Comparison of ENCODE assay signal across 19 cellular contexts in the genomic region with DNA sequence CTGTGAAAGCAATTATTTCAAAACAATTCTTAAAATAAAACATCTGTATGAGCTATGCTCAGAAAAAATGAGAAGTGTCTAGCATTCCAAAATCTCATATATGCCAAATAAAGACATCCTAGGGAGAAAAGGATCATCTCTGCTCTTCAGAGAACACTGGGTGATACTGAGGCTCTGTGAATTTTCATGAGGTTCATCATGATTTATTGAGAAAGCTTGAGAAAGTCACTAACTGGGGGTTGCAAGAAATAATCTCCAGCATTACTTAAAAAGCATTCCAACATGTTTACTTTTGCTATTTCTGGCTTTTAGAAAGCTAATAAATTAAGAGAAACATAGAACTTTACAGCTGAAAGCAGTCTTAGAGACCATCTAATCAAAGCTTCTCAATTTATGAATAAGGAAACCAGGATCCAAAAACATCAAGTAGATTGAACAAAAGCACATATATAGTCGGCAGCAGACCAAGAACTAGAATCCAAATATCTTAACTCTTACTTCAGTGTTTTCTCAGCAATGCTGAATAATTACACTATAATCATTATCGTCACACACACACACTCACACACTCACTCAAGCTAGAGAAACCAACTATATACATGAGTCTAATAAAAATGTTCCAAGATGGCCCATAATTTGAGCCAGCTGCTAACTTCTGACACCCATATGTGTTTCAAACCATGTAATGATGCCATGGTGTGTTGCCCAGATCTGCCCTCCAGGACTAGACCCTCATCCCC.
DNase-seq lines count a peak whose midpoint lies in the region; ATAC-seq and TF ChIP-seq lines count a peak whose summit lies in the region.
"Had no signal": no experiment of that assay in that cellular context is flagged by ENCODE, and none has a peak within 500 bp of the region (broad histone marks: within the 10 kb centered on the region; RNA-seq: fewer than 3 reads in every experiment).

No MANE protein-coding gene starts in this region.

- H3K27me3 ChIP-seq in GM23248 (replicated peaks; ENCODE audit: insufficient read depth) (no peaks in the 10 kb centered on the region), stomach (no peaks in the 10 kb centered on the region)
- H3K27me3 ChIP-seq: testis had no signal

- CTCF ChIA-PET in Calu3 (lab: Charles Lee): no interaction called here

- peaks cover 12% of the 10 kb centered on the region for H3K4me1 ChIP-seq in GM23248 (ENCODE audit: insufficient read depth)
- H3K4me1 ChIP-seq in stomach: peaks cover 0 to 17% (median 0%) of the 10 kb centered on the region in 4 donors
- H3K4me1 ChIP-seq: testis had no signal

- H3K27me3 Mint-ChIP-seq in Calu3 (ENCODE audit: unreplicated experiment): no peaks in the 10 kb centered on the region
- H3K27me3 Mint-ChIP-seq: stimulated activated naive B cell treated with anti-CD40 and anti-IgM and Interleukin-4, amounts not matched to agents 10 μg/mL and 1 μg/mL and 100 μg/mL, for 72 hours had no signal

- no peak for TF ChIP-seq EP300 in stomach (IDR thresholded peaks at IDR 0.05)

- H3K79me2 ChIP-seq in GM23248 (ENCODE audit: insufficient read depth): no peaks in the 10 kb centered on the region

- H3K9ac ChIP-seq in GM23248: no peak overlapping the region

- H3K36me3 ChIP-seq in GM23248 (ENCODE audit: low read depth) (no peaks in the 10 kb centered on the region), stomach (no peaks in the 10 kb centered on the region)

- H3K27ac ChIP-seq in GM23248 (no peak overlapping the region), stomach (peak overlapping the region in 3 of 5 donors; percentile 35 to 53 (median 47))
- H3K27ac ChIP-seq: testis had no signal

- H3F3A ChIP-seq in GM23248 (ENCODE audit: insufficient read depth): no peaks in the 10 kb centered on the region

- H3K27ac Mint-ChIP-seq in Calu3 (ENCODE audit: unreplicated experiment): no peak overlapping the region
- H3K27ac Mint-ChIP-seq: stimulated activated naive B cell treated with anti-CD40 and anti-IgM and Interleukin-4, amounts not matched to agents 10 μg/mL and 1 μg/mL and 100 μg/mL, for 72 hours; T-helper 2 cell treated with Interferon-gamma antibody and Interleukin-4, amounts not matched to agents 5 μg/mL and 100 μg/mL, for 36 hours had no signal

- no peaks in the 10 kb centered on the region for H3K9me2 ChIP-seq in GM23248 (ENCODE audit: insufficient read depth)

- H3K9me3 Mint-ChIP-seq in Calu3 (ENCODE audit: low read depth, unreplicated experiment): no peaks in the 10 kb centered on the region

- H3K4me3 Mint-ChIP-seq in Calu3 (ENCODE audit: low read depth, unreplicated experiment): no peak overlapping the region
- H3K4me3 Mint-ChIP-seq: stimulated activated naive B cell treated with anti-CD40 and anti-IgM and Interleukin-4, amounts not matched to agents 10 μg/mL and 1 μg/mL and 100 μg/mL, for 72 hours; T-helper 2 cell treated with Interferon-gamma antibody and Interleukin-4, amounts not matched to agents 5 μg/mL and 100 μg/mL, for 36 hours had no signal

- H4K20me1 ChIP-seq in GM23248 (ENCODE audit: insufficient read depth): no peaks in the 10 kb centered on the region

- 0 out of 2 replicates have a peak overlapping the region, but pooled peaks have one; percentile 13 for H2AFZ ChIP-seq in GM23248

- H3K36me3 Mint-ChIP-seq in Calu3 (ENCODE audit: insufficient read depth, unreplicated experiment): no peaks in the 10 kb centered on the region
- H3K36me3 Mint-ChIP-seq: stimulated activated naive B cell treated with anti-CD40 and anti-IgM and Interleukin-4, amounts not matched to agents 10 μg/mL and 1 μg/mL and 100 μg/mL, for 72 hours had no signal

- in situ Hi-C loops in GM23248 (cut with MboI): no loop called here

- no TSS peak for BruUV-seq in Calu3 (replicated peaks; lab: Mats Ljungman, UMichigan)

- DNase-seq in GM23248 (peak; percentile 20), fibroblast of peridontal ligament (ENCODE audit: extremely low read depth) (peak; percentile 63), stomach (no peak), Calu3 (no peak), amygdala (lab: John Stamatoyannopoulos, UW) (no peak), MV-4-11 (lab: John Stamatoyannopoulos, UW) (no peak), erythroblast (lab: John Stamatoyannopoulos, UW) (no peak)
- DNase-seq: activated CD4-positive, alpha-beta T cell treated with anti-CD3 and anti-CD28 coated beads, Interleukin-2, amount 50 U/mL, for 4 hours; activated effector memory CD4-positive, alpha-beta T cell treated with Interleukin-2 at 50 U/mL for 16 hours; DMS79 treated with DMSO at 0.1 percent for 48 hours; H7; NCI-H1417; NCI-H2107; stimulated activated CD4-positive, alpha-beta T cell treated with anti-CD3 and anti-CD28 coated beads, Interleukin-2, amount 100 ng/mL, for 24 hours; stimulated activated naive B cell treated with anti-CD40 and anti-IgM and Interleukin-4, amounts not matched to agents 10 μg/mL and 1 μg/mL and 100 μg/mL, for 72 hours; testis had no signal

- WGBS in GM23248 (ENCODE audit: low coverage in 1 of 2, low lambda C conversion rate in 2 of 2, missing lambda C conversion rate in 2 of 2), 2 experiments: 20 to 30% methylated on average over 2 of the region's 2 CpGs
- 67 to 80% (median 77%) methylated on average over 2 of the region's 2 CpGs for WGBS in stomach, 5 donors

- TF ChIP-seq POLR2A in stomach (IDR thresholded peaks at IDR 0.05) (no peak), erythroblast (IDR thresholded peaks at IDR 0.05; ENCODE audit: low read length) (no peak)

- no peaks in the 10 kb centered on the region for H3K4me1 Mint-ChIP-seq in Calu3 (ENCODE audit: low read depth, unreplicated experiment)
- H3K4me1 Mint-ChIP-seq: stimulated activated naive B cell treated with anti-CD40 and anti-IgM and Interleukin-4, amounts not matched to agents 10 μg/mL and 1 μg/mL and 100 μg/mL, for 72 hours had no signal

- H3K4me2 ChIP-seq in GM23248 (ENCODE audit: unreplicated experiment): no peak overlapping the region

- peak; percentile 87 for ATAC-seq in SK-N-SH treated with all-trans-retinoic acid at 6 μM for 48 hours
- ATAC-seq: stimulated activated naive B cell treated with anti-CD40 and anti-IgM and Interleukin-4, amounts not matched to agents 10 μg/mL and 1 μg/mL and 100 μg/mL, for 72 hours had no signal

- no peak overlapping the region for H3K4me3 ChIP-seq in GM23248
- no peak overlapping the region for H3K4me3 ChIP-seq in stomach
- H3K4me3 ChIP-seq: skin epidermis, testis had no signal

- intact Hi-C loops in stomach (cut with DNase I; ENCODE audit: low total_unique reads): no loop called here
- intact Hi-C loops in Calu3 (cut with micrococcal nuclease; ENCODE audit: unreplicated experiment): no loop called here

- TF ChIP-seq CTCF in stomach (IDR thresholded peaks at IDR 0.05): no peak
- TF ChIP-seq CTCF in Calu3 (IDR thresholded peaks at IDR 0.05; ENCODE audit: unreplicated experiment): no peak

- no peaks in the 10 kb centered on the region for H3K9me3 ChIP-seq in GM23248 (ENCODE audit: low read depth)
- H3K9me3 ChIP-seq in stomach: no peaks in the 10 kb centered on the region
- H3K9me3 ChIP-seq: testis had no signal

TF ChIP-seq in SK-N-SH treated with all-trans-retinoic acid at 6 μM for 48 hours, 23 proteins besides CTCF, POLR2A, EP300 and RAD21:
- TF ChIP-seq RARB (CRISPR knock-in tag; IDR thresholded peaks at IDR 0.05): no peak
- peak; percentile 74 for TF ChIP-seq ISL1 (CRISPR knock-in tag; IDR thresholded peaks at IDR 0.05)
TF ChIP-seq in SK-N-SH treated with all-trans-retinoic acid at 6 μM for 48 hours: peak in this region for 1.

Comparison
In these comparisons a context has a peak if more than half of its experiments do, and no peak if none do; other contexts are left out.
1. DNase-seq: peak in GM23248 (single experiment) and fibroblast of peridontal ligament (single experiment); none in stomach (single experiment), Calu3 (single experiment), amygdala (0 of 56), MV-4-11 (single experiment) and erythroblast (0 of 2).